ENCODE assay signal across 1 cellular context in genomic region chr11:17389205-17389956, GRCh38.
TF ChIP-seq lines count a peak whose summit lies in the region.

No MANE protein-coding gene starts in this region.

TF ChIP-seq in K562, 482 proteins besides CTCF, POLR2A, EP300 and RAD21 (continued from another document and continues in another):
- TF ChIP-seq FOXP4 (CRISPR knock-in tag; IDR thresholded peaks at IDR 0.05; ENCODE audit: borderline replicate concordance) (0 out of 2 replicates have a peak, but pooled peaks have one; percentile 38), DPF2 (IDR thresholded peaks at IDR 0.05) (0 out of 2 replicates have a peak, but pooled peaks have one; percentile 28), POLR2G (IDR thresholded peaks at IDR 0.05; ENCODE audit: low read depth, low read length) (0 out of 2 replicates have a peak, but pooled peaks have one; percentile 12), ZBTB40 (IDR thresholded peaks at IDR 0.05) (peak; percentile 37; the same call in 1 of the 2 replicates), ZBTB40 (CRISPR knock-in tag; IDR thresholded peaks at IDR 0.05) (no peak), MNT (conservative IDR thresholded peaks at IDR 0.05) (peak in 1 of 2 experiments; percentile 32; a peak in 1 of 4 replicates), TFAP4 (CRISPR knock-in tag; IDR thresholded peaks at IDR 0.05; ENCODE audit: borderline replicate concordance) (peak; percentile 24; the same call in 1 of the 2 replicates), FOXM1 (IDR thresholded peaks at IDR 0.05; ENCODE audit: low read depth) (peak; percentile 56; the same call in 1 of the 2 replicates), FOXM1 (CRISPR knock-in tag; IDR thresholded peaks at IDR 0.05; ENCODE audit: low read depth) (no peak), E2F6 (IDR thresholded peaks at IDR 0.05; ENCODE audit: borderline replicate concordance in 1 of 2, extremely low read depth in 1 of 2, insufficient read depth in 1 of 2, insufficient read length in 1 of 2, low read depth in 1 of 2, low read length in 1 of 2, poor library complexity in 1 of 2, severe bottlenecking in 1 of 2) (peak in 1 of 2 experiments; percentile 75), CXXC5 (CRISPR knock-in tag; IDR thresholded peaks at IDR 0.05) (peak; percentile 74), VEZF1 (CRISPR knock-in tag; IDR thresholded peaks at IDR 0.05) (peak; percentile 98), CTCFL (IDR thresholded peaks at IDR 0.05; ENCODE audit: borderline replicate concordance, insufficient read depth, low read depth, low read length, poor library complexity, severe bottlenecking) (peak; percentile 94), ZNF551 (CRISPR knock-in tag; IDR thresholded peaks at IDR 0.05) (no peak), CCNT2 (IDR thresholded peaks at IDR 0.05; ENCODE audit: borderline replicate concordance, extremely low read depth, insufficient read length, low read depth, low read length) (peak; percentile 20), ZNF740 (CRISPR knock-in tag; IDR thresholded peaks at IDR 0.05) (0 out of 2 replicates have a peak, but pooled peaks have one; percentile 44), ZNF740 (tag; IDR thresholded peaks at IDR 0.05) (no peak), TOE1 (IDR thresholded peaks at IDR 0.05; ENCODE audit: borderline replicate concordance) (peak; percentile 86), TOE1 (CRISPR knock-in tag; IDR thresholded peaks at IDR 0.05; ENCODE audit: borderline replicate concordance, low read depth) (no peak), CTBP1 (IDR thresholded peaks at IDR 0.05; ENCODE audit: borderline replicate concordance) (peak; percentile 38; the same call in 1 of the 2 replicates), ARID4B (CRISPR knock-in tag; IDR thresholded peaks at IDR 0.05) (peak; percentile 27; the same call in 1 of the 2 replicates), L3MBTL2 (IDR thresholded peaks at IDR 0.05) (0 out of 2 replicates have a peak, but pooled peaks have one; percentile 23), ATF3 (IDR thresholded peaks at IDR 0.05) (no peak), ATF3 (CRISPR knock-in tag; conservative IDR thresholded peaks at IDR 0.05) (no peak), MAZ (CRISPR knock-in tag; conservative IDR thresholded peaks at IDR 0.05 in 1 of 2, IDR thresholded peaks at IDR 0.05 in 1 of 2) (peak; percentile 89 to 91), SMARCA4 (IDR thresholded peaks at IDR 0.05) (no peak)
